ENCODE assay signal across 1 cellular context in the genomic region with DNA sequence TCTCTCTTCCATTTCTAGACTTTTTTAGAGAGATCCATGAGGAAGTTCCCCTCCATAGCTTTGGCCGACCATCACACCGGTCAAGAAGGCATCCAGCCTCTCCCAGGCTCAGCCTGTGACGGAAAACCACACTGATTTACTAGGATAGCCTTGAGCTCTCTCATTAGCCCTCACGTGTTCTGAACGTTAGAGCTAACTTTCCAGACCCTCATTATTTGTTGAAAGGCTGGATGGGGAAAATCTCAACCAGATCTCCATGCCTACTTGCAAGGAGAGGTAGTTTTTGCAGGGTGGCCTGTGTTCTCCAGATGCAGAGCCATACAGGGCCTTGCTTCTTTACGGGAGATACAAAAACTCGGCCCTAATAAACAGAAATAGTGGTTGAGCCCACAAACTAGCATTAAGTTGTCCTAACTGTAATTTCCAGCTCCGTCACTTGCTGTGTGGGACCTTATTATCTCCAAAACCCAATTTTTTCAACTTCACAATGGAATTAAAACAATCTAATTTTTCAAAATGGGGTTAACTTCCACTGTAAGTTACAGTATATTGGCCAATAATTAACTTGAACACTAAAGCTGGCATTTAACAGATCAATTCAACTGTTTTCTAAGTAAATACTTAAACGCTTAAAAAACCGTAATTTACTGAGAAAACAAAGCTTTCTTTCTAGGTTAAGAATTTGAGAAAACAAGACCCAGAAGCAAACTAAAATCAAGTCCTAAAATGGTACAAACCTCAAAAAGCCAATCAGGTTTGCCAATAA.
TF ChIP-seq lines count a peak whose summit lies in the region.

No MANE protein-coding gene starts in this region.

TF ChIP-seq in A549, 52 proteins besides CTCF, POLR2A, EP300 and RAD21 (continued from another document):
- TF ChIP-seq, protein P1, sequence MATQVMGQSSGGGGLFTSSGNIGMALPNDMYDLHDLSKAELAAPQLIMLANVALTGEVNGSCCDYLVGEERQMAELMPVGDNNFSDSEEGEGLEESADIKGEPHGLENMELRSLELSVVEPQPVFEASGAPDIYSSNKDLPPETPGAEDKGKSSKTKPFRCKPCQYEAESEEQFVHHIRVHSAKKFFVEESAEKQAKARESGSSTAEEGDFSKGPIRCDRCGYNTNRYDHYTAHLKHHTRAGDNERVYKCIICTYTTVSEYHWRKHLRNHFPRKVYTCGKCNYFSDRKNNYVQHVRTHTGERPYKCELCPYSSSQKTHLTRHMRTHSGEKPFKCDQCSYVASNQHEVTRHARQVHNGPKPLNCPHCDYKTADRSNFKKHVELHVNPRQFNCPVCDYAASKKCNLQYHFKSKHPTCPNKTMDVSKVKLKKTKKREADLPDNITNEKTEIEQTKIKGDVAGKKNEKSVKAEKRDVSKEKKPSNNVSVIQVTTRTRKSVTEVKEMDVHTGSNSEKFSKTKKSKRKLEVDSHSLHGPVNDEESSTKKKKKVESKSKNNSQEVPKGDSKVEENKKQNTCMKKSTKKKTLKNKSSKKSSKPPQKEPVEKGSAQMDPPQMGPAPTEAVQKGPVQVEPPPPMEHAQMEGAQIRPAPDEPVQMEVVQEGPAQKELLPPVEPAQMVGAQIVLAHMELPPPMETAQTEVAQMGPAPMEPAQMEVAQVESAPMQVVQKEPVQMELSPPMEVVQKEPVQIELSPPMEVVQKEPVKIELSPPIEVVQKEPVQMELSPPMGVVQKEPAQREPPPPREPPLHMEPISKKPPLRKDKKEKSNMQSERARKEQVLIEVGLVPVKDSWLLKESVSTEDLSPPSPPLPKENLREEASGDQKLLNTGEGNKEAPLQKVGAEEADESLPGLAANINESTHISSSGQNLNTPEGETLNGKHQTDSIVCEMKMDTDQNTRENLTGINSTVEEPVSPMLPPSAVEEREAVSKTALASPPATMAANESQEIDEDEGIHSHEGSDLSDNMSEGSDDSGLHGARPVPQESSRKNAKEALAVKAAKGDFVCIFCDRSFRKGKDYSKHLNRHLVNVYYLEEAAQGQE (IDR thresholded peaks at IDR 0.05): no peak
- TF ChIP-seq ZC3H11A (IDR thresholded peaks at IDR 0.05): no peak
- no peak for TF ChIP-seq POLR2AphosphoS2 (conservative IDR thresholded peaks at IDR 0.05; ENCODE audit: low read length)
- no peak for TF ChIP-seq BHLHE40 (IDR thresholded peaks at IDR 0.05; ENCODE audit: low read depth, low read length)
- TF ChIP-seq, protein P2, sequence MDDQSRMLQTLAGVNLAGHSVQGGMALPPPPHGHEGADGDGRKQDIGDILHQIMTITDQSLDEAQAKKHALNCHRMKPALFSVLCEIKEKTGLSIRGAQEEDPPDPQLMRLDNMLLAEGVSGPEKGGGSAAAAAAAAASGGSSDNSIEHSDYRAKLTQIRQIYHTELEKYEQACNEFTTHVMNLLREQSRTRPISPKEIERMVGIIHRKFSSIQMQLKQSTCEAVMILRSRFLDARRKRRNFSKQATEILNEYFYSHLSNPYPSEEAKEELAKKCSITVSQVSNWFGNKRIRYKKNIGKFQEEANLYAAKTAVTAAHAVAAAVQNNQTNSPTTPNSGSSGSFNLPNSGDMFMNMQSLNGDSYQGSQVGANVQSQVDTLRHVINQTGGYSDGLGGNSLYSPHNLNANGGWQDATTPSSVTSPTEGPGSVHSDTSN (IDR thresholded peaks at IDR 0.05): no peak
- TF ChIP-seq ESRRA (IDR thresholded peaks at IDR 0.05; ENCODE audit: borderline replicate concordance, low read length): no peak
- TF ChIP-seq MYC (IDR thresholded peaks at IDR 0.05; ENCODE audit: borderline replicate concordance, low read length): no peak
- TF ChIP-seq HEYL (CRISPR knock-in tag; IDR thresholded peaks at IDR 0.05): no peak
- no peak for TF ChIP-seq MAZ (IDR thresholded peaks at IDR 0.05; ENCODE audit: borderline replicate concordance, low read depth, low read length)
- no peak for TF ChIP-seq CEBPB (IDR thresholded peaks at IDR 0.05)
- TF ChIP-seq KDM1A (IDR thresholded peaks at IDR 0.05; ENCODE audit: low read depth): no peak
- no peak for TF ChIP-seq PHF8 (IDR thresholded peaks at IDR 0.05; ENCODE audit: borderline replicate concordance, low read depth)
- TF ChIP-seq, protein P3, sequence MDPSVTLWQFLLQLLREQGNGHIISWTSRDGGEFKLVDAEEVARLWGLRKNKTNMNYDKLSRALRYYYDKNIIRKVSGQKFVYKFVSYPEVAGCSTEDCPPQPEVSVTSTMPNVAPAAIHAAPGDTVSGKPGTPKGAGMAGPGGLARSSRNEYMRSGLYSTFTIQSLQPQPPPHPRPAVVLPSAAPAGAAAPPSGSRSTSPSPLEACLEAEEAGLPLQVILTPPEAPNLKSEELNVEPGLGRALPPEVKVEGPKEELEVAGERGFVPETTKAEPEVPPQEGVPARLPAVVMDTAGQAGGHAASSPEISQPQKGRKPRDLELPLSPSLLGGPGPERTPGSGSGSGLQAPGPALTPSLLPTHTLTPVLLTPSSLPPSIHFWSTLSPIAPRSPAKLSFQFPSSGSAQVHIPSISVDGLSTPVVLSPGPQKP (IDR thresholded peaks at IDR 0.05; ENCODE audit: low read depth, low read length): no peak
- no peak for TF ChIP-seq HOXB5 (CRISPR knock-in tag; IDR thresholded peaks at IDR 0.05)
- no peak for TF ChIP-seq RCOR1 (IDR thresholded peaks at IDR 0.05; ENCODE audit: low read depth, low read length)
- TF ChIP-seq FOSL2 (IDR thresholded peaks at IDR 0.05): no peak
- no peak for TF ChIP-seq FOSL2 (CRISPR knock-in tag; IDR thresholded peaks at IDR 0.05)
- TF ChIP-seq TFCP2L1 (CRISPR knock-in tag; IDR thresholded peaks at IDR 0.05): no peak
